ENCODE assay signal across 19 cellular contexts in genomic region chr1:35845766-35846165, GRCh38. TPM values are rescaled to one million over a fixed set of nuclear protein-coding genes. Genes with fewer than 3 reads are reported as not detected.
A peak's percentile ranks its signal among the peaks of the same experiment; 100 is the strongest.
DNase-seq lines count a peak whose midpoint lies in the region; ATAC-seq and TF ChIP-seq lines count a peak whose summit lies in the region.
"Had no signal": no experiment of that assay in that cellular context is flagged by ENCODE, and none has a peak within 500 bp of the region (broad histone marks: within the 10 kb centered on the region; RNA-seq: fewer than 3 reads in every experiment).

No MANE protein-coding gene starts in this region.

- intact Hi-C loops in Right ventricle myocardium superior (cut with DNase I): no loop called here

- TF ChIP-seq CTCF in osteoblast (IDR thresholded peaks at IDR 0.05; ENCODE audit: extremely low read depth, low read depth, low read length): no peak

- no peaks in the 10 kb centered on the region for H3K9me3 ChIP-seq in osteoblast (ENCODE audit: low read depth, low read length)

- no peaks in the 10 kb centered on the region for H3K79me2 ChIP-seq in osteoblast (ENCODE audit: insufficient read depth, low read length)

- no peak overlapping the region for H3K4me3 ChIP-seq in osteoblast (ENCODE audit: insufficient read depth, low read length)
- H3K4me3 ChIP-seq: skin epidermis had no signal

- peaks cover 4% of the 10 kb centered on the region for H3K4me1 ChIP-seq in osteoblast (ENCODE audit: insufficient read depth, low read length)

- no peak overlapping the region for H3K4me2 ChIP-seq in osteoblast (ENCODE audit: insufficient read depth, low read length)

- H3K27ac ChIP-seq in angular gyrus (ENCODE audit: low read depth, low read length) (peak overlapping the region; percentile 78), osteoblast (ENCODE audit: low read depth, low read length) (peak overlapping the region; percentile 12)
- H3K27ac ChIP-seq: neutrophil had no signal

- H4K20me1 ChIP-seq in osteoblast (ENCODE audit: insufficient read depth, low read length): no peaks in the 10 kb centered on the region

- peak; percentile 7 for DNase-seq in GM03348 (ENCODE audit: low spot score)
- no peak for DNase-seq in Right ventricle myocardium superior
- DNase-seq in osteoblast (ENCODE audit: insufficient read length, low spot score, missing footprints): no peak
- no peak for DNase-seq in AML-193 (lab: John Stamatoyannopoulos, UW)
- DNase-seq in amniotic stem cell (lab: John Stamatoyannopoulos, UW): no peak
- DNase-seq in UCSD-AML1 (lab: John Stamatoyannopoulos, UW; ENCODE audit: unreplicated experiment): no peak
- DNase-seq: activated CD4-positive, alpha-beta T cell treated with anti-CD3 and anti-CD28 coated beads, Interleukin-2, amount 50 U/mL, for 4 hours; activated T-cell treated with anti-CD3 and anti-CD28 coated beads, Interleukin-2, amount 50 U/mL, for 1 hour; Calu3; central memory CD4-positive, alpha-beta T cell; H9; mesendoderm; NCI-H2227 treated with DMSO at 0.1 percent for 48 hours had no signal

- no peak overlapping the region for H2AFZ ChIP-seq in osteoblast (ENCODE audit: low read length)

- no peaks in the 10 kb centered on the region for H3K27me3 ChIP-seq in osteoblast (ENCODE audit: insufficient read depth, low read length)
- H3K27me3 ChIP-seq: neutrophil had no signal

- ATAC-seq in Right ventricle myocardium superior (ENCODE audit: poor library complexity) (peak; percentile 39), HG02852 (IDR thresholded peaks at IDR 0.05; ENCODE audit: unreplicated experiment) (no peak)
- ATAC-seq: activated naive CD4-positive, alpha-beta T cell treated with anti-CD3 and anti-CD28 coated beads, Interleukin-2, amount 50 U/mL, for 72 hours; stimulated activated memory B cell treated with anti-CD40 and anti-IgM and Interleukin-4, amounts not matched to agents 10 μg/mL and 1 μg/mL and 100 μg/mL, for 72 hours had no signal

- H3K36me3 ChIP-seq in osteoblast (ENCODE audit: insufficient read depth, low read length): peaks cover 40% of the 10 kb centered on the region

RNA-seq across cellular contexts. Expression of gene AGO1, which starts 37.2 kb away (rescaled TPM):
- total RNA-seq in Right ventricle myocardium superior (17.5 TPM), osteoblast (20.6 and 21.8 TPM in 2 replicates)

RNA-seq across cellular contexts. Expression of gene AGO4, which starts 38.0 kb away (rescaled TPM):
- total RNA-seq in Right ventricle myocardium superior: 20.2 TPM
- 22.1 and 23.2 TPM in 2 replicates for total RNA-seq in osteoblast
